In the genomic region with DNA sequence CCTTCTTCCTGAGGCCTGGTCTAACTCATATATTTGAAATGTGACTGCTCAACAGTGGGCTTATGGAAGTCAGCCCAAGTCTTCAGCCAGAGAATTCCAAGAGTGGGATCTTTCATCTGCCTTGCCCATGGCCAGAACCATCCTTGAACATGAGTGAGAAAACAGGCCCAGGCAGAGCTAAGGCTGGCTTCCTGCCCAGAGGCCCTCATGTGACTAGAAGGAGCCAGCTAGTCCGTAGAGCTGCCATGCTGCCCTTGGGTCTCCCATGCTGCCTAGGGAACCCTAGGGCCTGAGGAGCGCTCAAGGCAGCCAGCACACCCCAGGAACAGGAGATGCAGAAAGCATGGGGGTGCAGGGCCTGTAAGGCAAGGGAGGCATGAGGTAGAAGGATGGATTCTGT, we compare ENCODE assay signal across 30 cellular contexts.
DNase-seq lines count a peak whose midpoint lies in the region; ATAC-seq and TF ChIP-seq lines count a peak whose summit lies in the region.
"Had no signal": no experiment of that assay in that cellular context is flagged by ENCODE, and none has a peak within 500 bp of the region (broad histone marks: within the 10 kb centered on the region; RNA-seq: fewer than 3 reads in every experiment).

No MANE protein-coding gene starts in this region.

- no peaks in the 10 kb centered on the region for H3K9me3 Mint-ChIP-seq in MCF 10A (ENCODE audit: unreplicated experiment)
- H3K9me3 Mint-ChIP-seq: activated T-cell treated with anti-CD3 and anti-CD28 coated beads, Interleukin-2, amount 50 U/mL, for 4 hours; CD8-positive, alpha-beta T cell; stimulated activated effector memory CD8-positive, alpha-beta T cell treated with anti-CD3 and anti-CD28 coated beads, Interleukin-12 subunit alpha, Interleukin-12 subunit beta, amount 100 ng/mL, for 72 hours had no signal

- no peak for TF ChIP-seq CTCF in MCF 10A (IDR thresholded peaks at IDR 0.05; ENCODE audit: unreplicated experiment)
- no peak for TF ChIP-seq CTCF in breast epithelium (IDR thresholded peaks at IDR 0.05)
- TF ChIP-seq CTCF in heart left ventricle (IDR thresholded peaks at IDR 0.05): no peak

- POLR2A ChIA-PET in MCF 10A (lab: Yijun Ruan, JAX): interaction anchor here (0.7 kb wide), 1 partner anchor 42 kb away, joined by 3 read pairs; no protein-coding TSS in a partner anchor

- CTCF ChIA-PET in MCF 10A (lab: Yijun Ruan, JAX): no interaction called here

- WGBS in heart left ventricle, 4 donors: 53 to 67% (median 63%) methylated on average over 2 of the region's 2 CpGs
- 83 to 87% methylated on average over 2 of the region's 2 CpGs for WGBS in aorta, 2 donors

- peaks cover 14% of the 10 kb centered on the region for H3K4me1 Mint-ChIP-seq in MCF 10A (ENCODE audit: insufficient read depth, unreplicated experiment)

- H3K9me3 ChIP-seq in breast epithelium: no peaks in the 10 kb centered on the region
- no peaks in the 10 kb centered on the region for H3K9me3 ChIP-seq in heart left ventricle
- no peaks in the 10 kb centered on the region for H3K9me3 ChIP-seq in aorta (ENCODE audit: control insufficient read depth, low read length)
- H3K9me3 ChIP-seq: A549, body of pancreas, neutrophil, thoracic aorta, uterus had no signal

- BruUV-seq in MCF 10A (replicated peaks; lab: Mats Ljungman, UMichigan): no TSS peak

- H3K27me3 ChIP-seq in breast epithelium (no peaks in the 10 kb centered on the region), heart left ventricle (no peaks in the 10 kb centered on the region), aorta (ENCODE audit: control insufficient read depth in 1 of 2, insufficient read depth in 2 of 2, low read length in 1 of 2) (no peaks in the 10 kb centered on the region)
- H3K27me3 ChIP-seq: body of pancreas, hepatocyte, neutrophil, uterus had no signal

- peaks cover 11% of the 10 kb centered on the region for H3K36me3 Mint-ChIP-seq in MCF 10A (ENCODE audit: insufficient read depth, unreplicated experiment)
- H3K36me3 Mint-ChIP-seq: CD8-positive, alpha-beta T cell; stimulated activated effector memory CD8-positive, alpha-beta T cell treated with anti-CD3 and anti-CD28 coated beads, Interleukin-12 subunit alpha, Interleukin-12 subunit beta, amount 100 ng/mL, for 72 hours had no signal

- ATAC-seq in heart left ventricle: peak in 3 of 4 donors; percentile 53 to 81 (median 80)
- ATAC-seq in aorta (ENCODE audit: low FRiP score): peak; percentile 38
- no peak for ATAC-seq in GM21576 (IDR thresholded peaks at IDR 0.05; ENCODE audit: unreplicated experiment)
- ATAC-seq: A549; body of pancreas; CD8-positive, alpha-beta T cell; left colon; sciatic nerve; stimulated activated effector memory CD8-positive, alpha-beta T cell treated with anti-CD3 and anti-CD28 coated beads, Interleukin-12 subunit alpha, Interleukin-12 subunit beta, amount 100 ng/mL, for 72 hours had no signal

- H3K36me3 ChIP-seq in breast epithelium (no peaks in the 10 kb centered on the region), heart left ventricle (peaks cover 0 to 19% (median 0%) of the 10 kb centered on the region in 9 donors), aorta (ENCODE audit: control insufficient read depth in 1 of 2, insufficient read depth in 2 of 2, low read length in 1 of 2) (no peaks in the 10 kb centered on the region)
- H3K36me3 ChIP-seq: neutrophil, thoracic aorta, uterus, WERI-Rb-1 had no signal

- peak; percentile 35 for DNase-seq in MCF 10A (ENCODE audit: unreplicated experiment)
- DNase-seq in breast epithelium (ENCODE audit: low spot score in 2 of 2): no peak
- peak; percentile 68 to 86 for DNase-seq in NCI-H446 (lab: John Stamatoyannopoulos, UW)
- DNase-seq in heart left ventricle: peak in 4 of 5 donors; percentile 43 to 70 (median 56)
- no peak for DNase-seq in aorta
- no peak for DNase-seq in T-helper 1 cell
- DNase-seq in T1000 (lab: John Stamatoyannopoulos, UW): no peak
- DNase-seq: activated CD4-positive, alpha-beta T cell treated with anti-CD3 and anti-CD28 coated beads for 48 hours; activated T-cell treated with anti-CD3 and anti-CD28 coated beads, Interleukin-2, amount 50 U/mL, for 4 hours; CD8-positive, alpha-beta T cell; DMS153; effector CD4-positive, alpha-beta T cell; foreskin melanocyte; left colon; mesenchymal stem cell; NCI-H187 treated with DMSO at 0.1 percent for 48 hours; NCI-H510A; SHP77 treated with DMSO at 0.1 percent for 48 hours; stimulated activated CD4-positive, alpha-beta T cell treated with anti-CD3 and anti-CD28 coated beads, Interleukin-4, amount 100 ng/mL, for 24 hours; uterus; WERI-Rb-1 had no signal

- H3K4me3 Mint-ChIP-seq in MCF 10A (ENCODE audit: unreplicated experiment): no peak overlapping the region
- H3K4me3 Mint-ChIP-seq: activated T-cell treated with anti-CD3 and anti-CD28 coated beads, Interleukin-2, amount 50 U/mL, for 4 hours; CD8-positive, alpha-beta T cell; stimulated activated effector memory CD8-positive, alpha-beta T cell treated with anti-CD3 and anti-CD28 coated beads, Interleukin-12 subunit alpha, Interleukin-12 subunit beta, amount 100 ng/mL, for 72 hours had no signal

- no peak overlapping the region for H3K27ac ChIP-seq in breast epithelium
- peak overlapping the region in 2 of 12 donors; percentile 20 to 31 for H3K27ac ChIP-seq in heart left ventricle
- no peak overlapping the region for H3K27ac ChIP-seq in aorta (ENCODE audit: low read depth in 1 of 2, low read length in 2 of 2)
- H3K27ac ChIP-seq: A549, body of pancreas, hepatocyte, neutrophil, thoracic aorta, uterus, WERI-Rb-1 had no signal

- TF ChIP-seq POLR2A in breast epithelium (IDR thresholded peaks at IDR 0.05): no peak
- no peak for TF ChIP-seq POLR2A in heart left ventricle (IDR thresholded peaks at IDR 0.05)

- no peak overlapping the region for H3K27ac Mint-ChIP-seq in MCF 10A (ENCODE audit: low read depth, unreplicated experiment)
- H3K27ac Mint-ChIP-seq: CD8-positive, alpha-beta T cell; progenitor cell of endocrine pancreas; stimulated activated effector memory CD8-positive, alpha-beta T cell treated with anti-CD3 and anti-CD28 coated beads, Interleukin-12 subunit alpha, Interleukin-12 subunit beta, amount 100 ng/mL, for 72 hours had no signal

- no peaks in the 10 kb centered on the region for H3K27me3 Mint-ChIP-seq in MCF 10A (ENCODE audit: insufficient read depth, unreplicated experiment)
- H3K27me3 Mint-ChIP-seq: progenitor cell of endocrine pancreas had no signal

- intact Hi-C loops in MCF 10A (cut with micrococcal nuclease): no loop called here
- intact Hi-C loops in breast epithelium (cut with DNase I; ENCODE audit: low total_unique reads): no loop called here
- intact Hi-C loops in heart left ventricle (cut with DNase I): loop anchor here in 1 of 10 donors (10.0 kb wide), 2 partner anchors 56 to 64 kb away; no protein-coding TSS in a partner anchor
- intact Hi-C loops in aorta (cut with DNase I): no loop called here

- H3K4me3 ChIP-seq in breast epithelium: no peak overlapping the region
- H3K4me3 ChIP-seq in heart left ventricle: no peak overlapping the region
- H3K4me3 ChIP-seq in aorta (ENCODE audit: low read length in 2 of 2): no peak overlapping the region
- H3K4me3 ChIP-seq: A549, body of pancreas, hepatocyte, thoracic aorta, uterus had no signal

- H3K4me1 ChIP-seq in breast epithelium: no peaks in the 10 kb centered on the region
- peaks cover 0 to 49% (median 8%) of the 10 kb centered on the region in 12 donors for H3K4me1 ChIP-seq in heart left ventricle
- no peaks in the 10 kb centered on the region for H3K4me1 ChIP-seq in aorta (ENCODE audit: control insufficient read depth in 1 of 2, insufficient read depth in 2 of 2, low read length in 2 of 2)
- H3K4me1 ChIP-seq: A549, body of pancreas, uterus had no signal

Comparison
In these comparisons a context has a peak if more than half of its experiments do, and no peak if none do; other contexts are left out.
1. DNase-seq: peak in MCF 10A (single experiment), NCI-H446 (2 of 2) and heart left ventricle (4 of 5); none in breast epithelium (0 of 2), aorta (0 of 2), T-helper 1 cell (0 of 5) and T1000 (single experiment).